In genomic region chr5:128015978-128016377, GRCh38 we compare ENCODE assay signal across 20 cellular contexts.
"Had no signal": no experiment of that assay in that cellular context is flagged by ENCODE, and none has a peak within 500 bp of the region (broad histone marks: within the 10 kb centered on the region; RNA-seq: fewer than 3 reads in every experiment).

No MANE protein-coding gene starts in this region.

- H3K4me3 ChIP-seq: ascending aorta, lung, prostate gland, skin epidermis, tibial nerve had no signal

- H3K27ac ChIP-seq: ascending aorta, prostate gland, skin epidermis, tibial nerve had no signal

- H3K4me3 Mint-ChIP-seq: activated CD8-positive, alpha-beta T cell treated with anti-CD3 and anti-CD28 coated beads for 36 hours; activated naive CD4-positive, alpha-beta T cell treated with anti-CD3 and anti-CD28 coated beads for 36 hours; activated naive CD8-positive, alpha-beta T cell treated with anti-CD3 and anti-CD28 coated beads, Interleukin-2, amount 50 U/mL, for 24 hours; activated T-helper 1 cell treated with anti-CD3 and anti-CD28 coated beads, Interleukin-12 subunit alpha, Interleukin-12 subunit beta, Interleukin-2, Interleukin-4 antibody, amounts not matched to agents 30 ng/mL and 10 ng/mL and 1 ng/mL, durations not matched to agents 14 hours and 24 hours and 36 hours; nephron; T-helper 1 cell treated with Interleukin-12 subunit alpha and Interleukin-12 subunit beta and Interleukin-4 antibody, amounts not matched to agents 30 μg/mL and 1 μg/mL, for 36 hours; WTC11 had no signal

- H3K4me1 ChIP-seq: ascending aorta, prostate gland, tibial nerve had no signal

- ATAC-seq: activated CD8-positive, alpha-beta T cell treated with anti-CD3 and anti-CD28 coated beads for 36 hours; activated naive CD8-positive, alpha-beta T cell treated with anti-CD3 and anti-CD28 coated beads, Interleukin-2, amount 50 U/mL, for 24 hours; left colon; WTC11 had no signal

- H3K27ac Mint-ChIP-seq: activated CD8-positive, alpha-beta T cell treated with anti-CD3 and anti-CD28 coated beads for 36 hours; activated naive CD4-positive, alpha-beta T cell treated with anti-CD3 and anti-CD28 coated beads for 36 hours; activated naive CD8-positive, alpha-beta T cell treated with anti-CD3 and anti-CD28 coated beads, Interleukin-2, amount 50 U/mL, for 24 hours; activated T-helper 1 cell treated with anti-CD3 and anti-CD28 coated beads, Interleukin-12 subunit alpha, Interleukin-12 subunit beta, Interleukin-2, Interleukin-4 antibody, amounts not matched to agents 30 ng/mL and 10 ng/mL and 1 ng/mL, durations not matched to agents 14 hours and 24 hours and 36 hours; nephron; T-helper 1 cell treated with Interleukin-12 subunit alpha and Interleukin-12 subunit beta and Interleukin-4 antibody, amounts not matched to agents 30 μg/mL and 1 μg/mL, for 36 hours; WTC11 had no signal

- H3K36me3 Mint-ChIP-seq: WTC11 had no signal

- H3K36me3 ChIP-seq: ascending aorta, prostate gland had no signal

- H3K27me3 ChIP-seq: ascending aorta, tibial nerve had no signal

- H3K27me3 Mint-ChIP-seq: activated CD8-positive, alpha-beta T cell treated with anti-CD3 and anti-CD28 coated beads for 36 hours; activated naive CD8-positive, alpha-beta T cell treated with anti-CD3 and anti-CD28 coated beads, Interleukin-2, amount 50 U/mL, for 24 hours had no signal

- H3K4me1 Mint-ChIP-seq: WTC11 had no signal

- H3K9me3 ChIP-seq: ascending aorta, prostate gland, tibial nerve had no signal

- DNase-seq: activated CD4-positive, alpha-beta T cell treated with anti-CD3 and anti-CD28 coated beads for 48 hours; activated CD8-positive, alpha-beta memory T cell treated with anti-CD3 and anti-CD28 coated beads, Interleukin-2, amount 50 U/mL, for 4 hours; activated CD8-positive, alpha-beta T cell treated with anti-CD3 and anti-CD28 coated beads for 36 hours; activated naive CD4-positive, alpha-beta T cell treated with anti-CD3 and anti-CD28 coated beads for 36 hours; activated naive CD8-positive, alpha-beta T cell treated with anti-CD3 and anti-CD28 coated beads, Interleukin-2, amount 50 U/mL, for 24 hours; erythroblast; left colon; right cardiac atrium; stimulated activated CD4-positive, alpha-beta T cell treated with anti-CD3 and anti-CD28 coated beads, Interleukin-15, amount 100 ng/mL, for 24 hours; stimulated activated CD4-positive, alpha-beta T cell treated with anti-CD3 and anti-CD28 coated beads, Interleukin-4, amount 100 ng/mL, for 24 hours; stimulated activated naive CD4-positive, alpha-beta T cell had no signal

- H3K9me3 Mint-ChIP-seq: activated CD8-positive, alpha-beta T cell treated with anti-CD3 and anti-CD28 coated beads for 36 hours; activated naive CD4-positive, alpha-beta T cell treated with anti-CD3 and anti-CD28 coated beads for 36 hours; activated naive CD8-positive, alpha-beta T cell treated with anti-CD3 and anti-CD28 coated beads, Interleukin-2, amount 50 U/mL, for 24 hours; activated T-helper 1 cell treated with anti-CD3 and anti-CD28 coated beads, Interleukin-12 subunit alpha, Interleukin-12 subunit beta, Interleukin-2, Interleukin-4 antibody, amounts not matched to agents 30 ng/mL and 10 ng/mL and 1 ng/mL, durations not matched to agents 14 hours and 24 hours and 36 hours; nephron; T-helper 1 cell treated with Interleukin-12 subunit alpha and Interleukin-12 subunit beta and Interleukin-4 antibody, amounts not matched to agents 30 μg/mL and 1 μg/mL, for 36 hours; WTC11 had no signal
